In the genomic region with DNA sequence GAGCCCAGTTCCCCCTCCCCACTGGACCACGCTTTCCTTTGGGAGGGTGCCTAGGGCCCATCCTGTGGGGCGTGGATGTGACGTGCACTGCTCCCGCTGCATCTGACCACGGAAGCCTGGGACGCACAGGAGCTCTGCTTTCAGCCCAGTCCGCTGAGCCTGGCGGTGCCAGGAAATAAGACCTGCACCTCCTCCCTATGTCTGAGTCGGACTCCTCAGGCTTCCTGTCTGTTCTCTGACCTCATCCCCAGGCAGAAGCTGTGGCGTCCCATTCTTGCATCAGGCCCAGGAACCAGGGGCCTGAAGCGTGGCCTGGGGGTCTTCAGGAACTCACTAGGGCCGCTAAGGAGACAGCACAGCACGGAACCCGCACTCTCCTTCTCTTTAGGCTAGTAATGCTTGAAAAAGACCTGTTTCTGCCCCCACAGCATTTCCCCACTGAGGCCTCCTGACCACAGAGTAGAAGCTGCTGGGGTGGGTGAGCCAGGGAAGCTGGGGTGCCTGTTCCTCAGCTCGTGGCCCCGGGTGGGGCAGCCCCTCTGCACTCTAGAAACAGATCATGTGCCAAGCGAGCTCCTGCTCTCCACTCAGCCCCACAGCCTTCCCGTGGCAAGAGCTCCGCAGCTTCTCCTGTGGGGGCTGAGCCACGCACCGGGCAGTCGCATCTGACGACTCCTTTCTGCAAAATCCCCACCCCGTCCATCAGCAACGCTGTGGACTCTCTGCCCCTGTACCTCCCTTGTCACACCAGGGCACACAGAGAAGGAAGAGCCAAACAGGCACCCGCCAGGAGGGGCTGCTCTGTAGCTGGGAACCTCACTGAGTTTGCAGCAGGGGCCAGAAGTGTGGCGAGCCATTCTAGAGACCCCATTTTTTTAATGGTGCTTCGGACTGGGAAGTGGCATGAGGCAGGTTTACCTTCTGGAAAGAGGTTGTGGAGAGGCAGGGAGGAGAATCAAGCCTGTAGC, we compare ENCODE assay signal across 10 cellular contexts. TPM values are rescaled to one million over a fixed set of nuclear protein-coding genes. Genes with fewer than 3 reads are reported as not detected.
A peak's percentile ranks its signal among the peaks of the same experiment; 100 is the strongest.
DNase-seq lines count a peak whose midpoint lies in the region; ATAC-seq and TF ChIP-seq lines count a peak whose summit lies in the region.
"Had no signal": no experiment of that assay in that cellular context is flagged by ENCODE, and none has a peak within 500 bp of the region (broad histone marks: within the 10 kb centered on the region; RNA-seq: fewer than 3 reads in every experiment).

No MANE protein-coding gene starts in this region.

- no peaks in the 10 kb centered on the region for H3K4me1 ChIP-seq in endodermal cell (ENCODE audit: control insufficient read depth, insufficient read depth, low read length)

- H3K36me3 Mint-ChIP-seq in mesothelial cell of epicardium: no peaks in the 10 kb centered on the region
- H3K36me3 Mint-ChIP-seq in endodermal cell (ENCODE audit: low read depth): no peaks in the 10 kb centered on the region

- H3K4me3 ChIP-seq in MG63 (no peak overlapping the region), endodermal cell (ENCODE audit: low read length) (no peak overlapping the region)

- DNase-seq in Daoy (ENCODE audit: low read depth) (peak; percentile 60), MG63 (peak; percentile 44), amniotic stem cell (lab: John Stamatoyannopoulos, UW) (peak; percentile 4), mesothelial cell of epicardium (ENCODE audit: low spot score in 2 of 2, unreplicated experiment in 2 of 2) (no peak), dedifferentiated amniotic fluid mesenchymal stem cell (ENCODE audit: extremely low spot score) (no peak), endodermal cell (no peak)
- DNase-seq: stimulated activated CD4-positive, alpha-beta T cell treated with anti-CD3 and anti-CD28 coated beads, Interleukin-4, amount 100 ng/mL, for 1 hour had no signal

- H3K9me3 Mint-ChIP-seq in mesothelial cell of epicardium (no peaks in the 10 kb centered on the region), endodermal cell (no peaks in the 10 kb centered on the region)

- H3K4me1 Mint-ChIP-seq in mesothelial cell of epicardium (peaks cover 31% of the 10 kb centered on the region), endodermal cell (no peaks in the 10 kb centered on the region)

- no peak for ATAC-seq in GM21360 (IDR thresholded peaks at IDR 0.05; ENCODE audit: unreplicated experiment)
- ATAC-seq in HG02885 (IDR thresholded peaks at IDR 0.05; ENCODE audit: poor library complexity, unreplicated experiment): no peak

- H3K9me3 ChIP-seq in MG63 (no peaks in the 10 kb centered on the region), endodermal cell (ENCODE audit: control insufficient read depth, low read length) (no peaks in the 10 kb centered on the region)

- WGBS in endodermal cell (ENCODE audit: insufficient coverage in 1 of 2, insufficient read length in 1 of 2), 2 experiments: 90 to 93% methylated on average over 16 to 28 of the region's 28 CpGs

- no peaks in the 10 kb centered on the region for H3K27me3 Mint-ChIP-seq in mesothelial cell of epicardium (ENCODE audit: low read depth)
- H3K27me3 Mint-ChIP-seq in endodermal cell (ENCODE audit: insufficient read depth): peaks cover 5% of the 10 kb centered on the region

- no peak for TF ChIP-seq CTCF in mesothelial cell of epicardium (IDR thresholded peaks at IDR 0.05; ENCODE audit: unreplicated experiment)
- TF ChIP-seq CTCF in endodermal cell (conservative IDR thresholded peaks at IDR 0.05): no peak

- H3K27ac Mint-ChIP-seq in mesothelial cell of epicardium (peak overlapping the region; percentile 90), endodermal cell (no peak overlapping the region)

- H3K9ac ChIP-seq in endodermal cell (ENCODE audit: extremely low read depth, low read length, poor library complexity, severe bottlenecking): no peak overlapping the region

- no peaks in the 10 kb centered on the region for H3K27me3 ChIP-seq in MG63
- H3K27me3 ChIP-seq in endodermal cell (ENCODE audit: control insufficient read depth, insufficient read depth, low read length, poor library complexity, severe bottlenecking): no peaks in the 10 kb centered on the region

- H3K27ac ChIP-seq in endodermal cell (ENCODE audit: low read depth, low read length): no peak overlapping the region

- H3K36me3 ChIP-seq in MG63 (no peaks in the 10 kb centered on the region), endodermal cell (ENCODE audit: control insufficient read depth, insufficient read depth, low read length) (no peaks in the 10 kb centered on the region)

- H3K4me3 Mint-ChIP-seq in mesothelial cell of epicardium: no peak overlapping the region
- no peak overlapping the region for H3K4me3 Mint-ChIP-seq in endodermal cell

RNA-seq across cellular contexts. Expression of gene MOV10L1, which starts 22.6 kb away (rescaled TPM):
- 0.11 TPM in 1 of 2 replicates, not detected in the other for total RNA-seq in Daoy (2014; rRNA removed; shearing (Covaris generic))
- total RNA-seq in MG63 (2014; rRNA removed; shearing (Covaris generic); ENCODE audit: low replicate concordance): not detected in 2 replicates
- total RNA-seq in mesothelial cell of epicardium (1.7 to 3.5 TPM (median 2.8 TPM) in 3 replicates), endodermal cell (under 1 TPM in 1 of 2 donors, not detected in 1; 0.31 TPM)
- polyA plus RNA-seq in endodermal cell (2013, experiment 1 of 2): 0.14 TPM
- not detected for polyA plus RNA-seq in endodermal cell (2013, experiment 2 of 2)
- total RNA-seq: HT-29 had no signal

RNA-seq across cellular contexts. Expression of gene MLC1, which starts 27.2 kb away (rescaled TPM):
- total RNA-seq in Daoy (2014; rRNA removed; shearing (Covaris generic)): not detected in 2 replicates
- total RNA-seq in MG63 (2014; rRNA removed; shearing (Covaris generic); ENCODE audit: low replicate concordance): not detected in 2 replicates
- 1.8 to 2.1 TPM (median 2.0 TPM) in 3 replicates for total RNA-seq in mesothelial cell of epicardium
- total RNA-seq in endodermal cell: under 1 TPM in 1 of 2 donors, not detected in 1; 0.18 TPM
- 1.8 TPM for polyA plus RNA-seq in endodermal cell (2013, experiment 1 of 2)
- 2.2 TPM for polyA plus RNA-seq in endodermal cell (2013, experiment 2 of 2)
- total RNA-seq: HT-29 had no signal

RNA-seq across cellular contexts. Expression of gene TTLL8, which starts 54.3 kb away (rescaled TPM):
- not detected in 2 replicates for total RNA-seq in Daoy (2014; rRNA removed; shearing (Covaris generic))
- not detected in 2 replicates for total RNA-seq in MG63 (2014; rRNA removed; shearing (Covaris generic); ENCODE audit: low replicate concordance)
- total RNA-seq in mesothelial cell of epicardium (0.11 to 0.44 TPM (median 0.13 TPM) in 3 replicates), endodermal cell (under 1 TPM in 1 of 2 donors, not detected in 1; 0.20 TPM)
- polyA plus RNA-seq in endodermal cell (2013, experiment 1 of 2): 0.11 TPM
- not detected for polyA plus RNA-seq in endodermal cell (2013, experiment 2 of 2)
- total RNA-seq: HT-29 had no signal

RNA-seq across cellular contexts. Expression of gene PANX2, which starts 58.1 kb away (rescaled TPM):
- total RNA-seq in Daoy (2014; rRNA removed; shearing (Covaris generic)): 0.48 and 1.5 TPM in 2 replicates
- total RNA-seq in MG63 (2014; rRNA removed; shearing (Covaris generic); ENCODE audit: low replicate concordance): 0.12 and 0.79 TPM in 2 replicates
- 6.0 to 7.0 TPM (median 6.4 TPM) in 3 replicates for total RNA-seq in mesothelial cell of epicardium
- 10 to 100 TPM in 1 of 2 donors, 1 to 10 TPM in 1; 8.8 to 11.2 TPM for total RNA-seq in endodermal cell
- 1.6 TPM for polyA plus RNA-seq in endodermal cell (2013, experiment 1 of 2)
- 1.4 TPM for polyA plus RNA-seq in endodermal cell (2013, experiment 2 of 2)

Comparison
In these comparisons a context has a peak if more than half of its experiments do, and no peak if none do; other contexts are left out.
1. DNase-seq: peak in Daoy (single experiment), MG63 (single experiment) and amniotic stem cell (single experiment); none in mesothelial cell of epicardium (0 of 2), dedifferentiated amniotic fluid mesenchymal stem cell (single experiment) and endodermal cell (single experiment).